Comparison of ENCODE assay signal across 23 cellular contexts in genomic region chr7:128071376-128071775, GRCh38.
"Had no signal": no experiment of that assay in that cellular context is flagged by ENCODE, and none has a peak within 500 bp of the region (broad histone marks: within the 10 kb centered on the region; RNA-seq: fewer than 3 reads in every experiment).

No MANE protein-coding gene starts in this region.

- ATAC-seq: gastrocnemius medialis; left lung; lower lobe of right lung; psoas muscle; right lobe of liver; stimulated activated memory B cell treated with anti-CD40 and anti-IgM and Interleukin-4, amounts not matched to agents 10 μg/mL and 1 μg/mL and 100 μg/mL, for 72 hours had no signal

- H3K9me3 ChIP-seq: esophagus muscularis mucosa, gastrocnemius medialis, left lung, lower lobe of right lung, neutrophil, psoas muscle, right lobe of liver, tibial artery, upper lobe of left lung, uterus had no signal

- H3K36me3 ChIP-seq: gastrocnemius medialis, uterus had no signal

- H3K27me3 Mint-ChIP-seq: memory B cell; stimulated activated memory B cell treated with anti-CD40 and anti-IgM and Interleukin-4, amounts not matched to agents 10 μg/mL and 1 μg/mL and 100 μg/mL, for 72 hours; stimulated activated naive CD8-positive, alpha-beta T cell treated with anti-CD3 and anti-CD28 coated beads, Interleukin-15, Interleukin-2, amounts not matched to agents 100 ng/mL and 50 ng/mL, for 24 hours had no signal

- H3K27me3 ChIP-seq: esophagus muscularis mucosa, gastrocnemius medialis, left lung, neutrophil, right lobe of liver, tibial artery, upper lobe of left lung, uterus had no signal

- H3K4me3 Mint-ChIP-seq: memory B cell; mesothelial cell of epicardium; nephron progenitor cell; stimulated activated memory B cell treated with anti-CD40 and anti-IgM and Interleukin-4, amounts not matched to agents 10 μg/mL and 1 μg/mL and 100 μg/mL, for 72 hours; stimulated activated naive CD8-positive, alpha-beta T cell treated with anti-CD3 and anti-CD28 coated beads, Interleukin-15, Interleukin-2, amounts not matched to agents 100 ng/mL and 50 ng/mL, for 24 hours had no signal

- DNase-seq: effector memory CD4-positive, alpha-beta T cell; gastrocnemius medialis; glutamatergic neuron; left lung; lower lobe of right lung; nephron progenitor cell; psoas muscle; retina; right lobe of liver; stimulated activated CD4-positive, alpha-beta T cell treated with anti-CD3 and anti-CD28 coated beads, Interleukin-4, amount 100 ng/mL, for 1 hour; stimulated activated CD8-positive, alpha-beta memory T cell treated with anti-CD3 and anti-CD28 coated beads, Interleukin-4, amount 100 ng/mL, for 48 hours; tibial artery; upper lobe of left lung; uterus had no signal

- H3K4me3 ChIP-seq: esophagus muscularis mucosa, gastrocnemius medialis, left lung, lower lobe of right lung, psoas muscle, right lobe of liver, tibial artery, upper lobe of left lung, uterus had no signal

- H3K27ac Mint-ChIP-seq: memory B cell; mesothelial cell of epicardium; nephron progenitor cell; stimulated activated memory B cell treated with anti-CD40 and anti-IgM and Interleukin-4, amounts not matched to agents 10 μg/mL and 1 μg/mL and 100 μg/mL, for 72 hours; stimulated activated naive CD8-positive, alpha-beta T cell treated with anti-CD3 and anti-CD28 coated beads, Interleukin-15, Interleukin-2, amounts not matched to agents 100 ng/mL and 50 ng/mL, for 24 hours had no signal

- H3K9me3 Mint-ChIP-seq: memory B cell; nephron progenitor cell; stimulated activated memory B cell treated with anti-CD40 and anti-IgM and Interleukin-4, amounts not matched to agents 10 μg/mL and 1 μg/mL and 100 μg/mL, for 72 hours; stimulated activated naive CD8-positive, alpha-beta T cell treated with anti-CD3 and anti-CD28 coated beads, Interleukin-15, Interleukin-2, amounts not matched to agents 100 ng/mL and 50 ng/mL, for 24 hours had no signal

- H3K4me1 ChIP-seq: gastrocnemius medialis, left lung, psoas muscle, right lobe of liver, tibial artery, uterus had no signal

- H3K4me1 Mint-ChIP-seq: mesothelial cell of epicardium; stimulated activated memory B cell treated with anti-CD40 and anti-IgM and Interleukin-4, amounts not matched to agents 10 μg/mL and 1 μg/mL and 100 μg/mL, for 72 hours had no signal

- FAIRE-seq: endometrium, keratinocyte had no signal

- H3K27ac ChIP-seq: epithelial cell of prostate, esophagus muscularis mucosa, gastrocnemius medialis, left lung, lower lobe of right lung, neutrophil, psoas muscle, right lobe of liver, tibial artery, upper lobe of left lung, uterus had no signal
